Comparison of ENCODE assay signal across 40 cellular contexts in the genomic region with DNA sequence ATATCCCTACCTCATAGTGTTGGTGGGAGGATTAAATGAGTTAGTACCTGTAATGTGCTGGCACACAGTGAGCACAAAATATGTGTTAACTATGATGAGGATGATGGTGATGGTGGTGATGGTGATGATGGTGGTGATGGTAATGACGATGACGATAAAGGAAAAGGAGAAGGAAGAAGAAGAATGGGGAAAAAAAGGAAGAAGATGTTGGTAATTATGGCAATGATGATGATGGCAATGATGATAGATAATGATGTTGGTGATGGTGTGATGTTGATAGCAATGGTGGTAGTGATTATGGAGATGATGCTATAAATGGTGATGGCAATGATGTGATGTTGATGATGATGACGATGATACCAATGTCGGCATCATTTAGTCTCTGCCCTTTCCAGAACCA.
"Had no signal": no experiment of that assay in that cellular context is flagged by ENCODE, and none has a peak within 500 bp of the region (broad histone marks: within the 10 kb centered on the region; RNA-seq: fewer than 3 reads in every experiment).

No MANE protein-coding gene starts in this region.

- FAIRE-seq: astrocyte, bronchial epithelial cell had no signal

- H3K4me3 Mint-ChIP-seq: activated naive CD4-positive, alpha-beta T cell treated with anti-CD3 and anti-CD28 coated beads for 36 hours; activated naive CD4-positive, alpha-beta T cell treated with anti-CD3 and anti-CD28 coated beads, Interleukin-2, amount 10 ng/mL, durations not matched to agents 7 days and 5 days; activated naive CD4-positive, alpha-beta T cell treated with anti-CD3 and anti-CD28 coated beads, Interleukin-2, amount 50 U/mL, for 24 hours; activated naive CD8-positive, alpha-beta T cell; activated naive CD8-positive, alpha-beta T cell treated with anti-CD3 and anti-CD28 coated beads for 36 hours; activated naive CD8-positive, alpha-beta T cell treated with anti-CD3 and anti-CD28 coated beads, Interleukin-2, amount 10 ng/mL, durations not matched to agents 7 days and 5 days; activated naive CD8-positive, alpha-beta T cell treated with anti-CD3 and anti-CD28 coated beads, Interleukin-2, amount 50 U/mL, for 24 hours; activated T-cell treated with anti-CD3 and anti-CD28 coated beads, Interleukin-2, amount 50 U/mL, for 24 hours; activated T-cell treated with anti-CD3 and anti-CD28 coated beads, Interleukin-2, amount 50 U/mL, for 4 hours; activated T-cell treated with anti-CD3 and anti-CD28 coated beads, Interleukin-2, amount 50 U/mL, for 72 hours; activated T-helper 1 cell treated with anti-CD3 and anti-CD28 coated beads, Interleukin-12 subunit alpha, Interleukin-12 subunit beta, Interleukin-2, Interleukin-4 antibody, amounts not matched to agents 30 ng/mL and 10 ng/mL and 1 ng/mL, durations not matched to agents 14 hours and 24 hours and 36 hours; activated T-helper 17 cell treated with anti-CD3 and anti-CD28 coated beads, Interleukin-2, amount 50 U/mL, for 72 hours; brain; central memory CD8-positive, alpha-beta T cell had no signal

- H3K27me3 ChIP-seq: adrenal gland, ascending aorta, body of pancreas, brain microvascular endothelial cell, breast epithelium, cardiac muscle cell had no signal

- H3K4me1 ChIP-seq: adrenal gland, body of pancreas, breast epithelium had no signal

- DNase-seq: activated effector memory CD4-positive, alpha-beta T cell treated with anti-CD3 and anti-CD28 coated beads, Interleukin-2, amount 50 U/mL, for 16 hours; activated effector memory CD4-positive, alpha-beta T cell treated with Interleukin-2 at 50 U/mL for 16 hours; activated gamma-delta T cell; activated gamma-delta T cell treated with Interleukin-2 at 50 U/mL for 16 hours; activated naive CD4-positive, alpha-beta T cell; activated naive CD4-positive, alpha-beta T cell treated with anti-CD3 and anti-CD28 coated beads for 36 hours; activated naive CD4-positive, alpha-beta T cell treated with anti-CD3 and anti-CD28 coated beads, Interleukin-2, amount 10 ng/mL, durations not matched to agents 7 days and 5 days; activated naive CD4-positive, alpha-beta T cell treated with anti-CD3 and anti-CD28 coated beads, Interleukin-2, amount 50 U/mL, for 16 hours; activated naive CD4-positive, alpha-beta T cell treated with Interleukin-2 at 50 U/mL for 16 hours; activated naive CD8-positive, alpha-beta T cell treated with anti-CD3 and anti-CD28 coated beads for 36 hours; activated naive CD8-positive, alpha-beta T cell treated with anti-CD3 and anti-CD28 coated beads, Interleukin-2, amount 10 ng/mL, durations not matched to agents 7 days and 5 days; activated naive CD8-positive, alpha-beta T cell treated with anti-CD3 and anti-CD28 coated beads, Interleukin-2, amount 50 U/mL, for 24 hours; activated T-cell treated with anti-CD3 and anti-CD28 coated beads, Interleukin-2, amount 50 U/mL, for 1 hour; activated T-cell treated with anti-CD3 and anti-CD28 coated beads, Interleukin-2, amount 50 U/mL, for 24 hours; activated T-cell treated with anti-CD3 and anti-CD28 coated beads, Interleukin-2, amount 50 U/mL, for 4 hours; activated T-cell treated with anti-CD3 and anti-CD28 coated beads, Interleukin-2, amount 50 U/mL, for 48 hours; activated T-cell treated with anti-CD3 and anti-CD28 coated beads, Interleukin-2, amount 50 U/mL, for 72 hours; adrenal gland; amniotic stem cell; amygdala; anterior cingulate cortex; aorta; body of pancreas; brain microvascular endothelial cell; caudate nucleus; central memory CD4-positive, alpha-beta T cell; cerebellar nuclear complex had no signal

- H3K36me3 ChIP-seq: adrenal gland, ascending aorta, brain microvascular endothelial cell, breast epithelium, cardiac muscle cell had no signal

- H3K4me3 ChIP-seq: adrenal gland, ascending aorta, body of pancreas, breast epithelium, cardiac muscle cell had no signal

- H3K9me3 ChIP-seq: adrenal gland, ascending aorta, body of pancreas, breast epithelium had no signal

- H3K9me3 Mint-ChIP-seq: activated naive CD4-positive, alpha-beta T cell treated with anti-CD3 and anti-CD28 coated beads, Interleukin-2, amount 50 U/mL, for 24 hours; activated naive CD8-positive, alpha-beta T cell treated with anti-CD3 and anti-CD28 coated beads, Interleukin-2, amount 50 U/mL, for 24 hours; activated T-cell treated with anti-CD3 and anti-CD28 coated beads, Interleukin-2, amount 50 U/mL, for 24 hours; activated T-helper 17 cell treated with anti-CD3 and anti-CD28 coated beads, Interleukin-2, amount 50 U/mL, for 72 hours had no signal

- H3K4me1 Mint-ChIP-seq: activated naive CD4-positive, alpha-beta T cell treated with anti-CD3 and anti-CD28 coated beads, Interleukin-2, amount 10 ng/mL, durations not matched to agents 7 days and 5 days; activated naive CD4-positive, alpha-beta T cell treated with anti-CD3 and anti-CD28 coated beads, Interleukin-2, amount 50 U/mL, for 24 hours; activated naive CD8-positive, alpha-beta T cell treated with anti-CD3 and anti-CD28 coated beads for 36 hours; activated naive CD8-positive, alpha-beta T cell treated with anti-CD3 and anti-CD28 coated beads, Interleukin-2, amount 10 ng/mL, durations not matched to agents 7 days and 5 days; activated naive CD8-positive, alpha-beta T cell treated with anti-CD3 and anti-CD28 coated beads, Interleukin-2, amount 50 U/mL, for 24 hours; activated T-helper 17 cell treated with anti-CD3 and anti-CD28 coated beads, Interleukin-2, amount 50 U/mL, for 72 hours; central memory CD8-positive, alpha-beta T cell had no signal

- ATAC-seq: activated naive CD4-positive, alpha-beta T cell treated with anti-CD3 and anti-CD28 coated beads, Interleukin-2, amount 50 U/mL, for 72 hours; activated naive CD8-positive, alpha-beta T cell treated with anti-CD3 and anti-CD28 coated beads, Interleukin-2, amount 50 U/mL, for 24 hours; activated T-cell treated with anti-CD3 and anti-CD28 coated beads, Interleukin-2, amount 50 U/mL, for 4 hours; activated T-cell treated with anti-CD3 and anti-CD28 coated beads, Interleukin-2, amount 50 U/mL, for 72 hours; activated T-helper 17 cell treated with anti-CD3 and anti-CD28 coated beads, Interleukin-2, amount 50 U/mL, for 72 hours; body of pancreas had no signal

- H3K36me3 Mint-ChIP-seq: activated naive CD4-positive, alpha-beta T cell treated with anti-CD3 and anti-CD28 coated beads, Interleukin-2, amount 10 ng/mL, durations not matched to agents 7 days and 5 days; activated naive CD4-positive, alpha-beta T cell treated with anti-CD3 and anti-CD28 coated beads, Interleukin-2, amount 50 U/mL, for 24 hours; activated naive CD4-positive, alpha-beta T cell treated with anti-CD3 and anti-CD28 coated beads, Interleukin-2, amount 50 U/mL, for 72 hours; activated naive CD8-positive, alpha-beta T cell; activated naive CD8-positive, alpha-beta T cell treated with anti-CD3 and anti-CD28 coated beads for 36 hours; activated naive CD8-positive, alpha-beta T cell treated with anti-CD3 and anti-CD28 coated beads, Interleukin-2, amount 10 ng/mL, durations not matched to agents 7 days and 5 days; brain had no signal

- H3K27me3 Mint-ChIP-seq: activated naive CD4-positive, alpha-beta T cell treated with anti-CD3 and anti-CD28 coated beads, Interleukin-2, amount 10 ng/mL, durations not matched to agents 7 days and 5 days; activated naive CD4-positive, alpha-beta T cell treated with anti-CD3 and anti-CD28 coated beads, Interleukin-2, amount 50 U/mL, for 24 hours; activated naive CD8-positive, alpha-beta T cell; activated naive CD8-positive, alpha-beta T cell treated with anti-CD3 and anti-CD28 coated beads for 36 hours; activated naive CD8-positive, alpha-beta T cell treated with anti-CD3 and anti-CD28 coated beads, Interleukin-2, amount 10 ng/mL, durations not matched to agents 7 days and 5 days; activated naive CD8-positive, alpha-beta T cell treated with anti-CD3 and anti-CD28 coated beads, Interleukin-2, amount 50 U/mL, for 24 hours; activated T-cell treated with anti-CD3 and anti-CD28 coated beads, Interleukin-2, amount 50 U/mL, for 24 hours; activated T-helper 17 cell treated with anti-CD3 and anti-CD28 coated beads, Interleukin-2, amount 50 U/mL, for 72 hours; central memory CD8-positive, alpha-beta T cell had no signal

- H3K27ac ChIP-seq: adrenal gland, ascending aorta, body of pancreas, brain microvascular endothelial cell, breast epithelium, cardiac muscle cell had no signal

- H3K27ac Mint-ChIP-seq: activated naive CD4-positive, alpha-beta T cell treated with anti-CD3 and anti-CD28 coated beads for 36 hours; activated naive CD4-positive, alpha-beta T cell treated with anti-CD3 and anti-CD28 coated beads, Interleukin-2, amount 10 ng/mL, durations not matched to agents 7 days and 5 days; activated naive CD4-positive, alpha-beta T cell treated with anti-CD3 and anti-CD28 coated beads, Interleukin-2, amount 50 U/mL, for 24 hours; activated naive CD4-positive, alpha-beta T cell treated with anti-CD3 and anti-CD28 coated beads, Interleukin-2, amount 50 U/mL, for 72 hours; activated naive CD8-positive, alpha-beta T cell; activated naive CD8-positive, alpha-beta T cell treated with anti-CD3 and anti-CD28 coated beads for 36 hours; activated naive CD8-positive, alpha-beta T cell treated with anti-CD3 and anti-CD28 coated beads, Interleukin-2, amount 10 ng/mL, durations not matched to agents 7 days and 5 days; activated naive CD8-positive, alpha-beta T cell treated with anti-CD3 and anti-CD28 coated beads, Interleukin-2, amount 50 U/mL, for 24 hours; activated T-cell treated with anti-CD3 and anti-CD28 coated beads, Interleukin-2, amount 50 U/mL, for 24 hours; activated T-cell treated with anti-CD3 and anti-CD28 coated beads, Interleukin-2, amount 50 U/mL, for 72 hours; activated T-helper 1 cell treated with anti-CD3 and anti-CD28 coated beads, Interleukin-12 subunit alpha, Interleukin-12 subunit beta, Interleukin-2, Interleukin-4 antibody, amounts not matched to agents 30 ng/mL and 10 ng/mL and 1 ng/mL, durations not matched to agents 14 hours and 24 hours and 36 hours; activated T-helper 17 cell treated with anti-CD3 and anti-CD28 coated beads, Interleukin-2, amount 50 U/mL, for 72 hours; activated T-helper 2 cell treated with anti-CD3 and anti-CD28 coated beads, Interferon-gamma antibody, Interleukin-2, Interleukin-4, amounts not matched to agents 10 μg/mL and 5 μg/mL and 100 μg/mL, durations not matched to agents 14 hours and 24 hours and 36 hours had no signal
